26 cellular contexts compared by ENCODE assay signal in the genomic region with DNA sequence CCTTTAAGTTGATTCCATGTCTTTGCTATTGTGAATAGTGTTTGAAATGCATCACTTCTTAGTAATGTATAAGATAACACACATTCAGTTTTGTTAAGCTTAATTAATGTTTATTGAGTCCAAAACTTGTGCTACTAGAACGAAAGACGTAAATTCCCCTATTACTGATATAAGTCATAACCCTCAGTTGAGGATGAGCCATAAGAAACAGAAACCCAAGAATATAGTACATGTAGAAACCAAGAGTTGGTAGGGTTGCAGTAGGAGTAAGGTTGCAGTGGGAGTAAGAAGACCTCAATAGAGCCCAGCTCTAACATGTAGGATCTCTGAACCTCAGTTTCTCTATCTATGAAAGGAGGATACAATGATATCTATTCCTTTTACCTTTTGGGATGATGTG. TPM values are rescaled to one million over a fixed set of nuclear protein-coding genes. Genes with fewer than 3 reads are reported as not detected.
DNase-seq lines count a peak whose midpoint lies in the region; ATAC-seq and TF ChIP-seq lines count a peak whose summit lies in the region.
"Had no signal": no experiment of that assay in that cellular context is flagged by ENCODE, and none has a peak within 500 bp of the region (broad histone marks: within the 10 kb centered on the region; RNA-seq: fewer than 3 reads in every experiment).

No MANE protein-coding gene starts in this region.

- H3K4me3 Mint-ChIP-seq in activated naive CD8-positive, alpha-beta T cell treated with anti-CD3 and anti-CD28 coated beads, Interleukin-2, amount 50 U/mL, for 24 hours: no peak overlapping the region
- no peak overlapping the region for H3K4me3 Mint-ChIP-seq in activated naive CD8-positive, alpha-beta T cell treated with anti-CD3 and anti-CD28 coated beads for 36 hours
- H3K4me3 Mint-ChIP-seq in naive thymus-derived CD4-positive, alpha-beta T cell: no peak overlapping the region
- H3K4me3 Mint-ChIP-seq: activated CD4-positive, alpha-beta memory T cell treated with anti-CD3 and anti-CD28 coated beads for 36 hours; CD14-positive monocyte; HFFc6; memory B cell; naive thymus-derived CD8-positive, alpha-beta T cell had no signal

- no peak for DNase-seq in activated naive CD8-positive, alpha-beta T cell treated with anti-CD3 and anti-CD28 coated beads, Interleukin-2, amount 50 U/mL, for 24 hours
- no peak for DNase-seq in activated naive CD8-positive, alpha-beta T cell treated with anti-CD3 and anti-CD28 coated beads for 36 hours
- no peak for DNase-seq in gastrocnemius medialis
- DNase-seq in sciatic nerve (ENCODE audit: low spot score): no peak
- DNase-seq in SKM-1 (lab: John Stamatoyannopoulos, UW; ENCODE audit: unreplicated experiment): no peak
- DNase-seq in naive thymus-derived CD4-positive, alpha-beta T cell: no peak
- DNase-seq: ACHN; activated CD4-positive, alpha-beta memory T cell treated with anti-CD3 and anti-CD28 coated beads for 36 hours; dermis blood vessel endothelial cell; foreskin melanocyte; HFFc6; IMR-90; kidney; naive thymus-derived CD8-positive, alpha-beta T cell; NCI-H146; NCI-H226; ovary; right lobe of liver; RPMI8226; stimulated activated naive CD4-positive, alpha-beta T cell treated with Interleukin-2 at 50 U/mL for 16 hours; upper lobe of left lung had no signal

- H3K4me1 ChIP-seq in gastrocnemius medialis: no peaks in the 10 kb centered on the region
- no peaks in the 10 kb centered on the region for H3K4me1 ChIP-seq in naive thymus-derived CD4-positive, alpha-beta T cell (ENCODE audit: control insufficient read depth in 2 of 2, insufficient read depth in 2 of 2, low read length in 2 of 2)
- H3K4me1 ChIP-seq: right lobe of liver, upper lobe of left lung had no signal

- no peak overlapping the region for H3K27ac ChIP-seq in gastrocnemius medialis
- no peak overlapping the region for H3K27ac ChIP-seq in naive thymus-derived CD4-positive, alpha-beta T cell (ENCODE audit: low read depth, low read length)
- H3K27ac ChIP-seq: cardiac muscle cell, ovary, right lobe of liver, upper lobe of left lung had no signal

- no peaks in the 10 kb centered on the region for H3K9me3 ChIP-seq in gastrocnemius medialis
- no peaks in the 10 kb centered on the region for H3K9me3 ChIP-seq in naive thymus-derived CD4-positive, alpha-beta T cell (ENCODE audit: control insufficient read depth in 2 of 3, low read length in 3 of 3)
- H3K9me3 ChIP-seq: ovary, right lobe of liver, upper lobe of left lung had no signal

- in situ Hi-C loops in gastrocnemius medialis (cut with MboI; ENCODE audit: low sequenced_read_pairs in 4 of 4): loop anchor here in 3 of 4 donors (25.0 kb wide), 3 partner anchors 218 to 1082 kb away; partner anchors contain the start of gene HECA (in 1 of the 3)

- CTCF ChIA-PET in naive thymus-derived CD4-positive, alpha-beta T cell (lab: Charles Lee): interaction anchor here (0.8 to 1.0 kb wide), 3 partner anchors 14 to 136 kb away, joined by 3 to 4 read pairs (median 3); no protein-coding TSS in a partner anchor

- H3K4me3 ChIP-seq in gastrocnemius medialis: no peak overlapping the region
- no peak overlapping the region for H3K4me3 ChIP-seq in naive thymus-derived CD4-positive, alpha-beta T cell (ENCODE audit: low read length)
- H3K4me3 ChIP-seq: cardiac muscle cell, ovary, right lobe of liver, upper lobe of left lung had no signal

- POLR2A ChIA-PET in naive thymus-derived CD4-positive, alpha-beta T cell (lab: Charles Lee): interaction anchor here (0.6 to 1.6 kb wide), 5 partner anchors 9 to 245 kb away, joined by 3 to 6 read pairs (median 4); partner anchors contain the start of gene TXLNB

- intact Hi-C loops in gastrocnemius medialis (cut with DNase I; ENCODE audit: low total_unique reads) (no loop called here), sciatic nerve (cut with DNase I) (loop anchor here (10.0 kb wide), 1 partner anchor 540 kb away; no protein-coding TSS in a partner anchor)
- intact Hi-C loops in naive thymus-derived CD4-positive, alpha-beta T cell (cut with micrococcal nuclease): no loop called here

- H3K36me3 Mint-ChIP-seq in activated naive CD8-positive, alpha-beta T cell treated with anti-CD3 and anti-CD28 coated beads, Interleukin-2, amount 50 U/mL, for 24 hours (ENCODE audit: low read depth): no peaks in the 10 kb centered on the region
- peaks cover 2% of the 10 kb centered on the region for H3K36me3 Mint-ChIP-seq in activated naive CD8-positive, alpha-beta T cell treated with anti-CD3 and anti-CD28 coated beads for 36 hours
- H3K36me3 Mint-ChIP-seq in naive thymus-derived CD4-positive, alpha-beta T cell: peaks cover 0 to 12% (median 0%) of the 10 kb centered on the region in 5 donors
- H3K36me3 Mint-ChIP-seq: activated CD4-positive, alpha-beta memory T cell treated with anti-CD3 and anti-CD28 coated beads for 36 hours; naive thymus-derived CD8-positive, alpha-beta T cell had no signal

- H3K27ac Mint-ChIP-seq in activated naive CD8-positive, alpha-beta T cell treated with anti-CD3 and anti-CD28 coated beads, Interleukin-2, amount 50 U/mL, for 24 hours: no peak overlapping the region
- no peak overlapping the region for H3K27ac Mint-ChIP-seq in activated naive CD8-positive, alpha-beta T cell treated with anti-CD3 and anti-CD28 coated beads for 36 hours
- no peak overlapping the region for H3K27ac Mint-ChIP-seq in naive thymus-derived CD4-positive, alpha-beta T cell
- H3K27ac Mint-ChIP-seq: activated CD4-positive, alpha-beta memory T cell treated with anti-CD3 and anti-CD28 coated beads for 36 hours; HFFc6; memory B cell had no signal

- H3K36me3 ChIP-seq in gastrocnemius medialis: no peaks in the 10 kb centered on the region
- no peaks in the 10 kb centered on the region for H3K36me3 ChIP-seq in naive thymus-derived CD4-positive, alpha-beta T cell (ENCODE audit: control insufficient read depth in 2 of 3, insufficient read depth in 3 of 3, low read length in 3 of 3)
- H3K36me3 ChIP-seq: cardiac muscle cell, ovary, right lobe of liver, upper lobe of left lung had no signal

- peak; percentile 57 for ATAC-seq in activated naive CD8-positive, alpha-beta T cell treated with anti-CD3 and anti-CD28 coated beads, Interleukin-2, amount 50 U/mL, for 24 hours
- peak; percentile 91 for ATAC-seq in HG02610 (IDR thresholded peaks at IDR 0.05; ENCODE audit: unreplicated experiment)
- ATAC-seq in HG03095 (IDR thresholded peaks at IDR 0.05; ENCODE audit: unreplicated experiment): peak; percentile 86
- no peak for ATAC-seq in gastrocnemius medialis
- no peak for ATAC-seq in sciatic nerve
- ATAC-seq in naive thymus-derived CD4-positive, alpha-beta T cell: no peak
- ATAC-seq: naive thymus-derived CD8-positive, alpha-beta T cell; right lobe of liver had no signal

- H3K27me3 ChIP-seq in gastrocnemius medialis: no peaks in the 10 kb centered on the region
- no peaks in the 10 kb centered on the region for H3K27me3 ChIP-seq in naive thymus-derived CD4-positive, alpha-beta T cell (ENCODE audit: control insufficient read depth in 2 of 2, insufficient read depth in 2 of 2, low read length in 2 of 2)
- H3K27me3 ChIP-seq: cardiac muscle cell, ovary, right lobe of liver, upper lobe of left lung had no signal

- TF ChIP-seq CTCF in gastrocnemius medialis (IDR thresholded peaks at IDR 0.05 in 4 of 5, conservative IDR thresholded peaks at IDR 0.05 in 1 of 5): no peak

- no peak for TF ChIP-seq POLR2A in gastrocnemius medialis (IDR thresholded peaks at IDR 0.05)

- H3K4me1 Mint-ChIP-seq in activated naive CD8-positive, alpha-beta T cell treated with anti-CD3 and anti-CD28 coated beads, Interleukin-2, amount 50 U/mL, for 24 hours: peaks cover 2% of the 10 kb centered on the region
- peaks cover 3% of the 10 kb centered on the region for H3K4me1 Mint-ChIP-seq in activated naive CD8-positive, alpha-beta T cell treated with anti-CD3 and anti-CD28 coated beads for 36 hours
- H3K4me1 Mint-ChIP-seq in naive thymus-derived CD4-positive, alpha-beta T cell: no peaks in the 10 kb centered on the region
- H3K4me1 Mint-ChIP-seq: CD14-positive monocyte, memory B cell had no signal

- H3K9me3 Mint-ChIP-seq in activated naive CD8-positive, alpha-beta T cell treated with anti-CD3 and anti-CD28 coated beads, Interleukin-2, amount 50 U/mL, for 24 hours: peaks cover 18% of the 10 kb centered on the region
- peaks cover 6% of the 10 kb centered on the region for H3K9me3 Mint-ChIP-seq in activated naive CD8-positive, alpha-beta T cell treated with anti-CD3 and anti-CD28 coated beads for 36 hours
- H3K9me3 Mint-ChIP-seq in naive thymus-derived CD4-positive, alpha-beta T cell: peaks cover 0 to 12% (median 0%) of the 10 kb centered on the region in 11 donors
- H3K9me3 Mint-ChIP-seq: HFFc6 had no signal

- no peaks in the 10 kb centered on the region for H3K27me3 Mint-ChIP-seq in activated naive CD8-positive, alpha-beta T cell treated with anti-CD3 and anti-CD28 coated beads, Interleukin-2, amount 50 U/mL, for 24 hours
- no peaks in the 10 kb centered on the region for H3K27me3 Mint-ChIP-seq in activated naive CD8-positive, alpha-beta T cell treated with anti-CD3 and anti-CD28 coated beads for 36 hours
- H3K27me3 Mint-ChIP-seq in naive thymus-derived CD4-positive, alpha-beta T cell: no peaks in the 10 kb centered on the region
- H3K27me3 Mint-ChIP-seq: activated CD4-positive, alpha-beta memory T cell treated with anti-CD3 and anti-CD28 coated beads for 36 hours; memory B cell; naive thymus-derived CD8-positive, alpha-beta T cell had no signal

RNA-seq across cellular contexts. Expression of gene CITED2, which starts 19.3 kb away (rescaled TPM):
- total RNA-seq in activated naive CD8-positive, alpha-beta T cell treated with anti-CD3 and anti-CD28 coated beads for 36 hours: 10 to 100 TPM; 28.4 to 28.5 TPM
- total RNA-seq in gastrocnemius medialis: 100 to 1,000 TPM in 3 of 4 donors, 10 to 100 TPM in 1; 70.8 to 395 (median 345) TPM
- 187 TPM for total RNA-seq in sciatic nerve
- total RNA-seq in naive thymus-derived CD4-positive, alpha-beta T cell: 100 to 1,000 TPM in 4 of 5 experiments, 10 to 100 TPM in 1; 58.8 to 152 (median 118) TPM
- 10 to 100 TPM; 30.6 to 35.9 TPM for polyA plus RNA-seq in naive thymus-derived CD4-positive, alpha-beta T cell

Comparison
In these comparisons a context has a peak if more than half of its experiments do, and no peak if none do; other contexts are left out.
1. ATAC-seq: peak in activated naive CD8-positive, alpha-beta T cell treated with anti-CD3 and anti-CD28 coated beads, Interleukin-2, amount 50 U/mL, for 24 hours (single experiment), HG02610 (single experiment) and HG03095 (single experiment); none in gastrocnemius medialis (0 of 2), sciatic nerve (single experiment) and naive thymus-derived CD4-positive, alpha-beta T cell (single experiment).